ENCODE assay signal across 1 cellular context in genomic region chr10:124025152-124025551, GRCh38.
TF ChIP-seq lines count a peak whose summit lies in the region.

No MANE protein-coding gene starts in this region.

TF ChIP-seq in WTC11, 78 proteins besides CTCF, POLR2A, EP300 and RAD21 (continued from another document):
- no peak for TF ChIP-seq AFF4 (CRISPR knock-in tag; IDR thresholded peaks at IDR 0.05; ENCODE audit: borderline replicate concordance)
